Comparison of ENCODE assay signal across 1 cellular context in genomic region chr5:64766105-64766504, GRCh38.
TF ChIP-seq lines count a peak whose summit lies in the region.

No MANE protein-coding gene starts in this region.

TF ChIP-seq in HCT116, 20 proteins besides CTCF, POLR2A, EP300 and RAD21:
- no peak for TF ChIP-seq CBX3 (IDR thresholded peaks at IDR 0.05; ENCODE audit: low read depth)
- no peak for TF ChIP-seq JUND (IDR thresholded peaks at IDR 0.05)
- TF ChIP-seq FOSL1 (IDR thresholded peaks at IDR 0.05; ENCODE audit: low read depth) = no peak
- 0 out of 2 replicates have a peak, but pooled peaks have one; percentile 10 for TF ChIP-seq SP1 (IDR thresholded peaks at IDR 0.05; ENCODE audit: low read depth)
- TF ChIP-seq ZNF274 (IDR thresholded peaks at IDR 0.05; ENCODE audit: low read depth, low read length) = no peak
- TF ChIP-seq, protein P1, sequence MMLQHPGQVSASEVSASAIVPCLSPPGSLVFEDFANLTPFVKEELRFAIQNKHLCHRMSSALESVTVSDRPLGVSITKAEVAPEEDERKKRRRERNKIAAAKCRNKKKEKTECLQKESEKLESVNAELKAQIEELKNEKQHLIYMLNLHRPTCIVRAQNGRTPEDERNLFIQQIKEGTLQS (IDR thresholded peaks at IDR 0.05) = 0 out of 2 replicates have a peak, but pooled peaks have one; percentile 36
- no peak for TF ChIP-seq POLR2AphosphoS5 (IDR thresholded peaks at IDR 0.05; ENCODE audit: low read depth, low read length)
- no peak for TF ChIP-seq EZH2phosphoT487 (IDR thresholded peaks at IDR 0.05; ENCODE audit: borderline replicate concordance)
- peak; percentile 48 for TF ChIP-seq CEBPB (IDR thresholded peaks at IDR 0.05; ENCODE audit: low read depth)
- TF ChIP-seq SIN3A (IDR thresholded peaks at IDR 0.05; ENCODE audit: low read depth) = no peak
TF ChIP-seq in HCT116: peak in this region for 3.
